In the genomic region with DNA sequence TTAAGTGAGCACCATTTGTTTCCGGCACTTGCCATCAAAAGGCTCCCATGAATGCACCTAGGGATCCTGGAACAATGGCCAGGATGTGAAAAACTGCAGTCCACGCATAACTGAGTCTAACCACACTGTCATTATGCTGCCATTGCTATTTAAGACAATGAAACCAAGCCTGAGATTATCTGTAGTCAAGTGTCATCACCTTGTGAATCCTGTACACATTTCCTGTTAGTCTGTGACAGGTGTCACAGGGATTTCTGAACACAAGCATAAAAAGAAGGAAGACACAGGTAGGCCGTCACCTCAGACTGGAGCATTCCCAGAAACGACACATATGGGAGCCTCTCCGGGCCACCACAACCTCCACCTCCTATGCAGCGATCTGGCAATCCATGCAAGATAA, we compare ENCODE assay signal across 16 cellular contexts.
"Had no signal": no experiment of that assay in that cellular context is flagged by ENCODE, and none has a peak within 500 bp of the region (broad histone marks: within the 10 kb centered on the region; RNA-seq: fewer than 3 reads in every experiment).

No MANE protein-coding gene starts in this region.

- H3K27ac Mint-ChIP-seq: activated naive CD8-positive, alpha-beta T cell treated with anti-CD3 and anti-CD28 coated beads, Interleukin-2, amount 10 ng/mL, durations not matched to agents 7 days and 5 days; effector memory CD8-positive, alpha-beta T cell; nephron had no signal

- DNase-seq: activated CD4-positive, alpha-beta T cell treated with anti-CD3 and anti-CD28 coated beads, Interleukin-2, amount 50 U/mL, for 48 hours; activated CD4-positive, CD25-positive, alpha-beta regulatory T cell treated with anti-CD3 and anti-CD28 coated beads, Interleukin-2, amount 50 U/mL, for 72 hours; activated CD8-positive, alpha-beta memory T cell treated with anti-CD3 and anti-CD28 coated beads, Interleukin-2, amount 50 U/mL, for 4 hours; activated naive CD8-positive, alpha-beta T cell treated with anti-CD3 and anti-CD28 coated beads, Interleukin-2, amount 10 ng/mL, durations not matched to agents 7 days and 5 days; anterior cingulate cortex; brain microvascular endothelial cell; effector memory CD8-positive, alpha-beta T cell; head of caudate nucleus; mesendoderm; ovary; spleen; T1000 had no signal

- H3K4me3 Mint-ChIP-seq: activated naive CD8-positive, alpha-beta T cell treated with anti-CD3 and anti-CD28 coated beads, Interleukin-2, amount 10 ng/mL, durations not matched to agents 7 days and 5 days; effector memory CD8-positive, alpha-beta T cell; nephron had no signal

- ATAC-seq: effector memory CD8-positive, alpha-beta T cell; sciatic nerve had no signal

- H3K9me3 Mint-ChIP-seq: activated naive CD8-positive, alpha-beta T cell treated with anti-CD3 and anti-CD28 coated beads, Interleukin-2, amount 10 ng/mL, durations not matched to agents 7 days and 5 days; effector memory CD8-positive, alpha-beta T cell; nephron had no signal

- H3K27me3 Mint-ChIP-seq: activated naive CD8-positive, alpha-beta T cell treated with anti-CD3 and anti-CD28 coated beads, Interleukin-2, amount 10 ng/mL, durations not matched to agents 7 days and 5 days had no signal

- FAIRE-seq: frontal cortex, urothelium cell line had no signal
